In genomic region chr5:159095218-159095617, GRCh38 we compare ENCODE assay signal across 1 cellular context.
TF ChIP-seq lines count a peak whose summit lies in the region.

No MANE protein-coding gene starts in this region.

TF ChIP-seq in K562, 482 proteins besides CTCF, POLR2A, EP300 and RAD21:
- TF ChIP-seq ETS1 (conservative IDR thresholded peaks at IDR 0.05; ENCODE audit: control insufficient read depth, low read depth, low read length) (no peak), EGR1 (conservative IDR thresholded peaks at IDR 0.05) (peak; percentile 34; the same call in 1 of the 2 replicates)
